In genomic region chr7:76296743-76297740, GRCh38 we compare ENCODE assay signal across 11 cellular contexts. TPM values are rescaled to one million over a fixed set of nuclear protein-coding genes. Genes with fewer than 3 reads are reported as not detected.
DNase-seq lines count a peak whose midpoint lies in the region; ATAC-seq, FAIRE-seq and TF ChIP-seq lines count a peak whose summit lies in the region.
"Had no signal": no experiment of that assay in that cellular context is flagged by ENCODE, and none has a peak within 500 bp of the region (broad histone marks: within the 10 kb centered on the region; RNA-seq: fewer than 3 reads in every experiment).

No MANE protein-coding gene starts in this region.

- BruUV-seq in mammary epithelial cell (replicated peaks; lab: Mats Ljungman, UMichigan) (no TSS peak), HepG2 (replicated peaks; lab: Mats Ljungman, UMichigan) (no TSS peak)

- no peak for TF ChIP-seq POLR2A in HepG2 (IDR thresholded peaks at IDR 0.05; ENCODE audit: insufficient read depth in 1 of 2, low read depth in 2 of 2, low read length in 2 of 2)

- H3K9ac ChIP-seq in mammary epithelial cell (ENCODE audit: insufficient read depth, low read length) = peak overlapping the region; percentile 57
- H3K9ac ChIP-seq in HepG2 (ENCODE audit: insufficient read depth, low read depth, low read length) = no peak overlapping the region; the same call in 1 of the 2 replicates

- no peak overlapping the region for H3K4me3 Mint-ChIP-seq in CD4-positive, alpha-beta memory T cell
- H3K4me3 Mint-ChIP-seq: B cell, memory B cell had no signal

- H3K79me2 ChIP-seq in mammary epithelial cell (ENCODE audit: insufficient read depth, low read length) (no peaks in the 10 kb centered on the region), HepG2 (ENCODE audit: insufficient read depth, low read length) (no peaks in the 10 kb centered on the region)

- no peak for FAIRE-seq in HepG2 (lab: Jason Lieb, UNC)

- no peaks in the 10 kb centered on the region for H3K27me3 ChIP-seq in mammary epithelial cell (ENCODE audit: insufficient read depth, low read length)
- no peaks in the 10 kb centered on the region for H3K27me3 ChIP-seq in HepG2 (ENCODE audit: control insufficient read depth in 1 of 2, insufficient read depth in 2 of 2, low read length in 2 of 2)
- H3K27me3 ChIP-seq in tibial artery = no peaks in the 10 kb centered on the region
- no peaks in the 10 kb centered on the region for H3K27me3 ChIP-seq in CD4-positive, alpha-beta memory T cell (ENCODE audit: insufficient read depth, low read length)

- dilution Hi-C loops in mammary epithelial cell (cut with HindIII; ENCODE audit: low sequenced_read_pairs) = loop anchor here (10.0 kb wide), 1 partner anchor 128 kb away; the partner anchor contains the start of gene ZP3

- H2AFZ ChIP-seq in mammary epithelial cell (ENCODE audit: low read depth, low read length) (peak overlapping the region; percentile 56), HepG2 (ENCODE audit: low read length) (no peak overlapping the region)

- H3K4me3 ChIP-seq in mammary epithelial cell (replicated peaks in 1 of 3; ENCODE audit: insufficient read depth in 1 of 3, low read depth in 2 of 3, low read length in 3 of 3) (peak overlapping the region in 1 of 3 experiments; percentile 20), HepG2 (replicated peaks in 1 of 3; ENCODE audit: insufficient read depth in 1 of 3, low read depth in 2 of 3, low read length in 3 of 3) (peak overlapping the region in 1 of 3 experiments; percentile 26; a peak in 1 of 6 replicates), tibial artery (peak overlapping the region in 1 of 2 donors; percentile 13)
- H3K4me3 ChIP-seq in CD4-positive, alpha-beta memory T cell (ENCODE audit: low read length in 2 of 2) = no peak overlapping the region

- peaks cover 0 to 4% (median 3%) of the 10 kb centered on the region in 4 donors for H3K4me1 Mint-ChIP-seq in CD4-positive, alpha-beta memory T cell
- H3K4me1 Mint-ChIP-seq: memory B cell had no signal

- 24% methylated on average over 19 of the region's 22 CpGs for WGBS in mammary epithelial cell (ENCODE audit: low coverage, missing lambda C conversion rate)
- 9% methylated on average over 15 of the region's 22 CpGs for WGBS in HepG2 (ENCODE audit: low lambda C conversion rate)

- peak; percentile 42 for ATAC-seq in HepG2

- intact Hi-C loops in mammary epithelial cell (cut with micrococcal nuclease) = no loop called here
- intact Hi-C loops in HepG2 (cut with micrococcal nuclease; ENCODE audit: unreplicated experiment) = no loop called here
- intact Hi-C loops in tibial artery (cut with DNase I; ENCODE audit: low total_unique reads) = no loop called here
- intact Hi-C loops in CD4-positive, alpha-beta memory T cell (cut with micrococcal nuclease) = no loop called here

- no peaks in the 10 kb centered on the region for H3K27me3 Mint-ChIP-seq in CD4-positive, alpha-beta memory T cell

- H3K36me3 ChIP-seq in mammary epithelial cell (ENCODE audit: insufficient read depth, low read length) = no peaks in the 10 kb centered on the region
- no peaks in the 10 kb centered on the region for H3K36me3 ChIP-seq in HepG2 (replicated peaks in 1 of 2; ENCODE audit: control insufficient read depth in 1 of 2, insufficient read depth in 2 of 2, low read length in 2 of 2)
- no peaks in the 10 kb centered on the region for H3K36me3 ChIP-seq in tibial artery
- no peaks in the 10 kb centered on the region for H3K36me3 ChIP-seq in CD4-positive, alpha-beta memory T cell (ENCODE audit: insufficient read depth, low read length)

- H3K27ac ChIP-seq in mammary epithelial cell (ENCODE audit: insufficient read depth, low read depth, low read length) (peak overlapping the region; percentile 69), HepG2 (ENCODE audit: extremely low read length, insufficient read depth, low read length) (no peak overlapping the region), tibial artery (peak overlapping the region; percentile 95 to 100)
- H3K27ac ChIP-seq in CD4-positive, alpha-beta memory T cell (ENCODE audit: low read depth, low read length) = no peak overlapping the region

- no peak for TF ChIP-seq RAD21 in HepG2 (CRISPR knock-in tag; IDR thresholded peaks at IDR 0.05)

- H3K4me1 ChIP-seq in mammary epithelial cell (ENCODE audit: insufficient read depth, low read length) (peaks cover 68% of the 10 kb centered on the region), HepG2 (ENCODE audit: insufficient read depth, low read length) (peaks cover 72% of the 10 kb centered on the region), tibial artery (peaks cover 16 to 84% (median 61%) of the 10 kb centered on the region in 4 donors)
- no peaks in the 10 kb centered on the region for H3K4me1 ChIP-seq in CD4-positive, alpha-beta memory T cell (ENCODE audit: insufficient read depth, low read length)

- in situ Hi-C loops in mammary epithelial cell (cut with MboI; ENCODE audit: low sequenced_read_pairs in 2 of 2) = no loop called here
- in situ Hi-C loops in HepG2 (cut with HindIII; ENCODE audit: extremely low pct_ligation_motif_present, low pct_unique_long_range_greater_than_20kb) = no loop called here

- no peaks in the 10 kb centered on the region for H3K9me3 ChIP-seq in mammary epithelial cell (replicated peaks; ENCODE audit: insufficient read depth, low read length)
- no peaks in the 10 kb centered on the region for H3K9me3 ChIP-seq in HepG2 (ENCODE audit: low read length)
- H3K9me3 ChIP-seq in tibial artery = no peaks in the 10 kb centered on the region
- H3K9me3 ChIP-seq in CD4-positive, alpha-beta memory T cell (ENCODE audit: control insufficient read depth in 1 of 2, low read length in 2 of 2) = no peaks in the 10 kb centered on the region

- H3K9me3 Mint-ChIP-seq in CD4-positive, alpha-beta memory T cell = no peaks in the 10 kb centered on the region
- H3K9me3 Mint-ChIP-seq: memory B cell had no signal

- H3K4me2 ChIP-seq in mammary epithelial cell (ENCODE audit: insufficient read depth, low read depth, low read length) (peak overlapping the region; percentile 19), HepG2 (ENCODE audit: low read depth, low read length) (peak overlapping the region; percentile 64)

- POLR2A ChIA-PET in HepG2 (lab: Yijun Ruan, JAX) = interaction anchor here (0.6 to 1.9 kb wide), 3 partner anchors 17 to 76 kb away, joined by 3 to 6 read pairs (median 3); no protein-coding TSS in a partner anchor
- POLR2A ChIA-PET in CD4-positive, alpha-beta memory T cell (lab: Charles Lee; ENCODE audit: partially characterized antibody) = no interaction called here

- DNase-seq in DMS79 treated with DMSO at 0.1 percent for 48 hours (lab: John Stamatoyannopoulos, UW) (peak; percentile 18), DMS79 (lab: John Stamatoyannopoulos, UW) (no peak), mammary epithelial cell (peak; percentile 100), HepG2 (ENCODE audit: low spot score) (peak; percentile 28), tibial artery (peak; percentile 78 to 90), SHP77 (lab: John Stamatoyannopoulos, UW) (no peak), hippocampal formation (lab: John Stamatoyannopoulos, UW) (no peak)
- no peak for DNase-seq in CD4-positive, alpha-beta memory T cell
- DNase-seq: stimulated activated naive CD4-positive, alpha-beta T cell treated with Interleukin-2 at 50 U/mL for 16 hours had no signal

- H3K36me3 Mint-ChIP-seq in CD4-positive, alpha-beta memory T cell = no peaks in the 10 kb centered on the region
- H3K36me3 Mint-ChIP-seq: memory B cell had no signal

- TF ChIP-seq EP300 in HepG2 (IDR thresholded peaks at IDR 0.05; ENCODE audit: low read depth in 2 of 2, low read length in 2 of 2) (no peak), HepG2 (CRISPR knock-in tag; IDR thresholded peaks at IDR 0.05; ENCODE audit: borderline replicate concordance) (no peak)

- TF ChIP-seq CTCF in mammary epithelial cell (conservative IDR thresholded peaks at IDR 0.05 in 1 of 2, IDR thresholded peaks at IDR 0.05 in 1 of 2; ENCODE audit: extremely low read depth in 1 of 2, insufficient read depth in 1 of 2, low read depth in 1 of 2, low read length in 2 of 2) = peak in 1 of 2 donors; percentile 29
- no peak for TF ChIP-seq CTCF in HepG2 (CRISPR knock-in tag; IDR thresholded peaks at IDR 0.05)
- TF ChIP-seq CTCF in tibial artery (IDR thresholded peaks at IDR 0.05) = peak in 1 of 2 experiments; percentile 17

- no peak overlapping the region for H3K27ac Mint-ChIP-seq in CD4-positive, alpha-beta memory T cell
- H3K27ac Mint-ChIP-seq: B cell, memory B cell had no signal

- CTCF ChIA-PET in mammary epithelial cell (lab: Charles Lee; ENCODE audit: low non-redundant PET) = interaction anchor here (0.5 to 1.0 kb wide), 7 partner anchors 17 to 162 kb away, joined by 3 to 6 read pairs (median 5); no protein-coding TSS in a partner anchor
- CTCF ChIA-PET in HepG2 (lab: Yijun Ruan, JAX; ENCODE audit: low intra/inter-chr PET ratio, low total read pairs) = interaction anchor here (8.6 kb wide), 1 partner anchor 16 kb away, joined by 179 read pairs; no protein-coding TSS in a partner anchor
- CTCF ChIA-PET in CD4-positive, alpha-beta memory T cell (lab: Charles Lee; ENCODE audit: partially characterized antibody) = interaction anchor here (16.4 kb wide), 1 partner anchor 14 kb away, joined by 350 read pairs; no protein-coding TSS in a partner anchor

- no peaks in the 10 kb centered on the region for H4K20me1 ChIP-seq in mammary epithelial cell (ENCODE audit: insufficient read depth, low read length)
- H4K20me1 ChIP-seq in HepG2 (ENCODE audit: insufficient read depth, low read length) = no peaks in the 10 kb centered on the region

RNA-seq across cellular contexts. Expression of gene HSPB1, which starts 5.4 kb away (rescaled TPM):
- total RNA-seq in mammary epithelial cell (100 to 1,000 TPM; 523 to 862 TPM), HepG2 (2016; rRNA removed; fragmentation: Illumina TruSeq; extraction: Trizol) (21.0 and 22.7 TPM in 2 replicates)
- polyA plus RNA-seq in mammary epithelial cell (420 TPM), HepG2 (2011; rRNA removed) (38.6 and 58.7 TPM in 2 replicates)
- polyA minus RNA-seq in mammary epithelial cell = 132 TPM
- 28.6 and 37.9 TPM in 2 replicates for total RNA-seq in HepG2 (2016; cell fraction: cytosol; rRNA removed; fragmentation: Illumina TruSeq; extraction: Trizol; ENCODE audit: low read depth)
- 19.5 and 23.3 TPM in 2 replicates for total RNA-seq in HepG2 (2016; cell fraction: insoluble cytoplasmic fraction; rRNA removed; fragmentation: Illumina TruSeq; extraction: Trizol)
- 23.9 and 34.4 TPM in 2 replicates for total RNA-seq in HepG2 (2016; cell fraction: membrane; rRNA removed; fragmentation: Illumina TruSeq; extraction: Trizol)
- total RNA-seq in HepG2 (2016; cell fraction: nucleus; rRNA removed; fragmentation: Illumina TruSeq; extraction: Trizol) = 7.9 and 12.0 TPM in 2 replicates
- 27.4 and 50.9 TPM in 2 replicates for polyA plus RNA-seq in HepG2 (2011; cell fraction: cytosol; rRNA removed)
- 34.0 and 48.4 TPM in 2 replicates for polyA plus RNA-seq in HepG2 (2011; cell fraction: nucleus; rRNA removed)
- polyA plus RNA-seq in HepG2 (2012) = 35.1 and 96.6 TPM in 2 replicates
- polyA plus RNA-seq in HepG2 (2016; cell fraction: cytosol; fragmentation: Illumina TruSeq; extraction: Trizol; ENCODE audit: low read depth) = 146 and 151 TPM in 2 replicates
- 58.6 and 80.2 TPM in 2 replicates for polyA plus RNA-seq in HepG2 (2016; cell fraction: insoluble cytoplasmic fraction; fragmentation: Illumina TruSeq; extraction: Trizol; ENCODE audit: low read depth)
- 115 and 119 TPM in 2 replicates for polyA plus RNA-seq in HepG2 (2016; cell fraction: membrane; fragmentation: Illumina TruSeq; extraction: Trizol; ENCODE audit: low read depth)
- 42.2 and 50.9 TPM in 2 replicates for polyA plus RNA-seq in HepG2 (2016; cell fraction: nucleus; fragmentation: Illumina TruSeq; extraction: Trizol; ENCODE audit: insufficient read depth, low read depth)
- polyA minus RNA-seq in HepG2 (2011; rRNA and poly(A)+ RNA removed; ENCODE audit: low replicate concordance) = 27.1 and 53.9 TPM in 2 replicates
- polyA minus RNA-seq in HepG2 (2011; cell fraction: cytosol; rRNA and poly(A)+ RNA removed) = 26.1 and 27.0 TPM in 2 replicates
- polyA minus RNA-seq in HepG2 (2011; cell fraction: nucleus; rRNA and poly(A)+ RNA removed) = 5.0 and 5.2 TPM in 2 replicates
- 10 to 100 TPM; 41.9 to 43.1 TPM for total RNA-seq in CD4-positive, alpha-beta memory T cell
- polyA plus RNA-seq in CD4-positive, alpha-beta memory T cell = 100 to 1,000 TPM in 1 of 2 donors, 10 to 100 TPM in 1; 49.7 to 111 TPM

Comparison
In these comparisons a context has a peak if more than half of its experiments do, and no peak if none do; other contexts are left out.
1. DNase-seq: peak in DMS79 treated with DMSO at 0.1 percent for 48 hours (single experiment), mammary epithelial cell (single experiment), HepG2 (single experiment) and tibial artery (2 of 2); none in DMS79 (single experiment), SHP77 (0 of 2), hippocampal formation (0 of 2) and CD4-positive, alpha-beta memory T cell (0 of 5).
2. H3K27ac ChIP-seq: peak in mammary epithelial cell (single experiment) and tibial artery (2 of 2); none in HepG2 (single experiment) and CD4-positive, alpha-beta memory T cell (single experiment).
3. RNA of gene HSPB1, which starts 5.4 kb away (total RNA-seq): 523 to 862 TPM in mammary epithelial cell; 41.9 to 43.1 TPM in CD4-positive, alpha-beta memory T cell and 7.9 to 37.9 TPM in HepG2; every median in the first group is over 10 times any median in the second.